10 cellular contexts compared by ENCODE assay signal in genomic region chr5:150317048-150318003, GRCh38. TPM values are rescaled to one million over a fixed set of nuclear protein-coding genes. Genes with fewer than 3 reads are reported as not detected.
DNase-seq lines count a peak whose midpoint lies in the region; ATAC-seq and TF ChIP-seq lines count a peak whose summit lies in the region.
"Had no signal": no experiment of that assay in that cellular context is flagged by ENCODE, and none has a peak within 500 bp of the region (broad histone marks: within the 10 kb centered on the region; RNA-seq: fewer than 3 reads in every experiment).

No MANE protein-coding gene starts in this region.

- no peak overlapping the region for H2AFZ ChIP-seq in MM.1S (ENCODE audit: low read length)

- peaks cover 22% of the 10 kb centered on the region for H3K4me1 ChIP-seq in MM.1S (ENCODE audit: low read length)

- no peak for TF ChIP-seq CTCF in AG09309 (IDR thresholded peaks at IDR 0.05; ENCODE audit: control insufficient read depth, insufficient read depth, low read depth, low read length, missing control alignments)
- TF ChIP-seq CTCF in astrocyte of the spinal cord (IDR thresholded peaks at IDR 0.05; ENCODE audit: low read depth, low read length), result no peak
- TF ChIP-seq CTCF in MM.1S (IDR thresholded peaks at IDR 0.05; ENCODE audit: low read length), result no peak

- H3K27ac ChIP-seq in MM.1S (ENCODE audit: low read length), result no peak overlapping the region

- no peaks in the 10 kb centered on the region for H3K9me3 ChIP-seq in MM.1S (replicated peaks; ENCODE audit: insufficient read depth, low read length)

- no peaks in the 10 kb centered on the region for H3K27me3 ChIP-seq in MM.1S (replicated peaks; ENCODE audit: insufficient read depth, low read length)

- in situ Hi-C loops in astrocyte of the spinal cord (cut with HindIII; ENCODE audit: low sequenced_read_pairs), result no loop called here

- no peak overlapping the region for H3K4me2 ChIP-seq in MM.1S (ENCODE audit: low read depth, low read length)

- H3K9me2 ChIP-seq in MM.1S (replicated peaks; ENCODE audit: insufficient read depth, low read length), result no peaks in the 10 kb centered on the region

- H3K4me3 ChIP-seq in AG09309 (ENCODE audit: control insufficient read depth, low read depth, low read length), result no peak overlapping the region
- H3K4me3 ChIP-seq in astrocyte of the spinal cord (ENCODE audit: low read depth, low read length), result no peak overlapping the region
- H3K4me3 ChIP-seq in MM.1S (ENCODE audit: low read length), result no peak overlapping the region

- H3K36me3 ChIP-seq in MM.1S (replicated peaks; ENCODE audit: insufficient read depth, low read length), result no peaks in the 10 kb centered on the region

- ATAC-seq in GM21515 (IDR thresholded peaks at IDR 0.05; ENCODE audit: unreplicated experiment) (no peak), HG03565 (IDR thresholded peaks at IDR 0.05; ENCODE audit: unreplicated experiment) (no peak)

- H3K9ac ChIP-seq in MM.1S (ENCODE audit: low read length), result no peak overlapping the region

- H3K79me2 ChIP-seq in MM.1S (ENCODE audit: low read length), result no peaks in the 10 kb centered on the region

- peak; percentile 52 for DNase-seq in AG09309 (ENCODE audit: low read depth)
- peak; percentile 86 for DNase-seq in HK-2 (ENCODE audit: unreplicated experiment)
- DNase-seq in astrocyte of the spinal cord (ENCODE audit: low read depth, low spot score), result peak; percentile 93
- DNase-seq in lung microvascular endothelial cell (ENCODE audit: low read depth in 2 of 2), result peak; percentile 46 to 85
- DNase-seq in activated effector memory CD4-positive, alpha-beta T cell treated with anti-CD3 and anti-CD28 coated beads, Interleukin-2, amount 50 U/mL, for 16 hours, result no peak
- DNase-seq in MM.1S, result no peak
- DNase-seq: midbrain had no signal

- H4K20me1 ChIP-seq in MM.1S (ENCODE audit: insufficient read depth, low read length), result no peaks in the 10 kb centered on the region

- no peaks in the 10 kb centered on the region for H3F3A ChIP-seq in MM.1S (ENCODE audit: insufficient read depth, low read length)

RNA-seq across cellular contexts. Expression of gene ARSI, which starts 14.6 kb away (rescaled TPM):
- total RNA-seq in lung microvascular endothelial cell, result 0.22 TPM in 1 of 2 replicates, not detected in the other
- total RNA-seq: activated CD8-positive, alpha-beta memory T cell treated with anti-CD3 and anti-CD28 coated beads for 36 hours had no signal

RNA-seq across cellular contexts. Expression of gene CAMK2A, which starts 27.8 kb away (rescaled TPM):
- total RNA-seq in lung microvascular endothelial cell, result not detected in 2 replicates
- total RNA-seq: activated CD8-positive, alpha-beta memory T cell treated with anti-CD3 and anti-CD28 coated beads for 36 hours had no signal

RNA-seq across cellular contexts. Expression of gene TCOF1, which starts 40.2 kb away (rescaled TPM):
- total RNA-seq in lung microvascular endothelial cell, result 8.3 TPM in 2 replicates

Comparison
In these comparisons a context has a peak if more than half of its experiments do, and no peak if none do; other contexts are left out.
1. DNase-seq: peak in AG09309 (single experiment), HK-2 (single experiment), astrocyte of the spinal cord (single experiment) and lung microvascular endothelial cell (2 of 2); none in activated effector memory CD4-positive, alpha-beta T cell treated with anti-CD3 and anti-CD28 coated beads, Interleukin-2, amount 50 U/mL, for 16 hours (single experiment) and MM.1S (single experiment).